Comparison of ENCODE assay signal across 24 cellular contexts in genomic region chr5:126494393-126494792, GRCh38.
"Had no signal": no experiment of that assay in that cellular context is flagged by ENCODE, and none has a peak within 500 bp of the region (broad histone marks: within the 10 kb centered on the region; RNA-seq: fewer than 3 reads in every experiment).

No MANE protein-coding gene starts in this region.

- FAIRE-seq: HTR-8/SVneo, RCC 7860 had no signal

- H3K27me3 ChIP-seq: MG63, SJSA1 had no signal

- H3K27ac ChIP-seq: HL-60, SJSA1, SK-N-MC had no signal

- H3K36me3 ChIP-seq: MG63 had no signal

- H3K4me3 ChIP-seq: MG63, SJSA1, SK-N-MC had no signal

- H3K9me3 ChIP-seq: MG63, SJSA1 had no signal

- DNase-seq: Karpas-422, KG1, MG63, NCI-H1092, NCI-H1105 treated with DMSO at 0.1 percent for 48 hours, NCI-H1417 treated with DMSO at 0.1 percent for 48 hours, NCI-H187, NCI-H2029, NCI-H2081 treated with DMSO at 0.1 percent for 48 hours, NCI-H2171, NCI-H226, NCI-H446, NCI-H510A, NCI-H524 treated with DMSO at 0.1 percent for 48 hours, NCI-H69, NCI-H774, Right ventricle myocardium superior, RPMI8226, SIG-M5 had no signal
